In genomic region chr6:85642774-85643529, GRCh38 we compare ENCODE assay signal across 8 cellular contexts. TPM values are rescaled to one million over a fixed set of nuclear protein-coding genes. Genes with fewer than 3 reads are reported as not detected.
DNase-seq lines count a peak whose midpoint lies in the region; ATAC-seq and TF ChIP-seq lines count a peak whose summit lies in the region.

Gene SYNCRIP, minus strand, starts transcription at chr6:85642886. Its CDS starts 1,447 bp downstream, at chr6:85641439.

- peak; percentile 87 for ATAC-seq in lung (ENCODE audit: insufficient read depth, low FRiP score)

- H3K27me3 ChIP-seq in ectodermal cell (ENCODE audit: control insufficient read depth, insufficient read depth, low read length, poor library complexity, severe bottlenecking) (no peaks in the 10 kb centered on the region), lung (ENCODE audit: control insufficient read depth, insufficient read depth) (no peaks in the 10 kb centered on the region)

- H3K4me1 ChIP-seq in ectodermal cell (ENCODE audit: control insufficient read depth, insufficient read depth, low read length): peaks cover 22% of the 10 kb centered on the region
- H3K4me1 ChIP-seq in lung (ENCODE audit: control insufficient read depth in 2 of 2, insufficient read depth in 2 of 2, low read length in 2 of 2): peaks cover 0 to 2% of the 10 kb centered on the region in 2 donors

- H3K27ac ChIP-seq in ectodermal cell (ENCODE audit: insufficient read depth, low read depth, low read length, poor library complexity, severe bottlenecking) (peak within 1 kb of the TSS; percentile 99), lung (ENCODE audit: low read depth in 1 of 2, low read length in 1 of 2) (peak within 1 kb of the TSS; percentile 98)

- 0% methylated on average over 70 to 76 of the region's 76 CpGs for WGBS in ectodermal cell, 2 experiments
- 1% methylated on average over 58 to 76 of the region's 76 CpGs for WGBS in lung, 2 donors

- TF ChIP-seq CTCF in GM20000 (IDR thresholded peaks at IDR 0.05; ENCODE audit: extremely low read depth, missing control alignments) (no peak), lung (IDR thresholded peaks at IDR 0.05; ENCODE audit: control extremely low read depth, extremely low read depth) (no peak)

- H3K36me3 ChIP-seq in ectodermal cell (ENCODE audit: control insufficient read depth, insufficient read depth, low read length) (peaks cover 9% of the 10 kb centered on the region), lung (ENCODE audit: control insufficient read depth in 2 of 2, insufficient read depth in 2 of 2, low read length in 2 of 2) (peaks cover 0 to 4% of the 10 kb centered on the region in 2 donors)

- H3K9me3 ChIP-seq in ectodermal cell (ENCODE audit: control insufficient read depth, low read length) (no peaks in the 10 kb centered on the region), lung (ENCODE audit: control insufficient read depth in 2 of 2, insufficient read depth in 1 of 2, low read length in 1 of 2) (no peaks in the 10 kb centered on the region)

- H3K4me3 ChIP-seq in ectodermal cell (ENCODE audit: insufficient read depth, low read depth, low read length): peak within 1 kb of the TSS; percentile 99
- H3K4me3 ChIP-seq in lung: peak within 1 kb of the TSS; percentile 100

- peak; percentile 91 for DNase-seq in CMK (ENCODE audit: low read depth)
- DNase-seq in GM20000 (ENCODE audit: low spot score): peak; percentile 95
- DNase-seq in HS-5 (ENCODE audit: low read depth): peak; percentile 82
- peak; percentile 86 for DNase-seq in NK-92 (lab: John Stamatoyannopoulos, UW; ENCODE audit: unreplicated experiment)
- DNase-seq in activated CD8-positive, alpha-beta memory T cell treated with anti-CD3 and anti-CD28 coated beads for 1 hour (ENCODE audit: extremely low read depth in 1 of 2, low read depth in 1 of 2): peak; percentile 89 to 97
- peak; percentile 99 for DNase-seq in lung (ENCODE audit: low spot score)
- peak; percentile 96 to 97 (median 97) for DNase-seq in stimulated activated CD4-positive, alpha-beta T cell treated with anti-CD3 and anti-CD28 coated beads, TNF-alpha, amount 100 ng/mL, for 24 hours (ENCODE audit: low read depth in 3 of 3)

RNA-seq across cellular contexts. Expression of gene SYNCRIP, which starts in this region (rescaled TPM):
- 178 TPM for polyA plus RNA-seq in ectodermal cell (2013, experiment 1 of 4)
- polyA plus RNA-seq in ectodermal cell (2013, experiment 2 of 4): 188 TPM
- polyA plus RNA-seq in ectodermal cell (2013, experiment 3 of 4): 100 TPM
- 121 TPM for polyA plus RNA-seq in ectodermal cell (2013, experiment 4 of 4)
- 10 to 100 TPM; 72.6 to 84.5 TPM for total RNA-seq in lung
- 10 to 100 TPM; 35.4 to 55.1 TPM for polyA plus RNA-seq in lung

Comparison
In these comparisons a context has a peak if more than half of its experiments do, and no peak if none do; other contexts are left out.
1. Peak in every context shown above with its lines: DNase-seq, ATAC-seq, H3K4me3 ChIP-seq and H3K27ac ChIP-seq.